Comparison of ENCODE assay signal across 21 cellular contexts in genomic region chr17:17565471-17566365, GRCh38. TPM values are rescaled to one million over a fixed set of nuclear protein-coding genes. Genes with fewer than 3 reads are reported as not detected.
DNase-seq lines count a peak whose midpoint lies in the region; ATAC-seq and TF ChIP-seq lines count a peak whose summit lies in the region.
"Had no signal": no experiment of that assay in that cellular context is flagged by ENCODE, and none has a peak within 500 bp of the region (broad histone marks: within the 10 kb centered on the region; RNA-seq: fewer than 3 reads in every experiment).

No MANE protein-coding gene starts in this region.

- H3K27me3 Mint-ChIP-seq in T-helper 17 cell: no peaks in the 10 kb centered on the region

- H3K36me3 Mint-ChIP-seq in T-helper 17 cell (ENCODE audit: low read depth): no peaks in the 10 kb centered on the region
- H3K36me3 Mint-ChIP-seq: immature natural killer cell had no signal

- H3K36me3 ChIP-seq in adipocyte (ENCODE audit: control insufficient read depth, insufficient read depth, low read length, severe bottlenecking): peaks cover 14% of the 10 kb centered on the region
- H3K36me3 ChIP-seq in left lung: no peaks in the 10 kb centered on the region
- H3K36me3 ChIP-seq: HAP-1, MG63, tibial artery had no signal

- H3K27me3 ChIP-seq in adipocyte (replicated peaks; ENCODE audit: control insufficient read depth, insufficient read depth, low read length) (no peaks in the 10 kb centered on the region), left lung (no peaks in the 10 kb centered on the region)
- H3K27me3 ChIP-seq: body of pancreas, MG63, tibial artery had no signal

- DNase-seq in COLO668 (lab: John Stamatoyannopoulos, UW; ENCODE audit: unreplicated experiment) (peak; percentile 28), adipocyte (ENCODE audit: low read depth) (peak; percentile 22), left lung (no peak), sciatic nerve (ENCODE audit: low spot score) (no peak), T-helper 17 cell (no peak), nucleus accumbens (lab: John Stamatoyannopoulos, UW) (no peak), kidney tubule cell (ENCODE audit: low spot score) (no peak)
- DNase-seq: body of pancreas; effector CD8-positive, alpha-beta T cell; immature natural killer cell; MG63; mucosa of descending colon; NCI-H1930; NCI-H774; RPMI8226; stimulated activated CD4-positive, alpha-beta T cell treated with anti-CD3 and anti-CD28 coated beads, Interleukin-1b, Interleukin-23, amount 100 ng/mL, for 48 hours; stimulated activated CD8-positive, alpha-beta memory T cell treated with anti-CD3 and anti-CD28 coated beads, Interleukin-4, amount 100 ng/mL, for 48 hours; tibial artery had no signal

- H3K9me3 ChIP-seq in adipocyte (ENCODE audit: control insufficient read depth, low read length): no peaks in the 10 kb centered on the region
- no peaks in the 10 kb centered on the region for H3K9me3 ChIP-seq in left lung
- H3K9me3 ChIP-seq in T-helper 17 cell (ENCODE audit: control insufficient read depth, low read length, poor library complexity, severe bottlenecking): no peaks in the 10 kb centered on the region
- H3K9me3 ChIP-seq: body of pancreas, HAP-1, MG63, mucosa of descending colon, tibial artery had no signal

- ATAC-seq in left lung (peak; percentile 4), sciatic nerve (peak; percentile 75), T-helper 17 cell (no peak), HG02981 (IDR thresholded peaks at IDR 0.05; ENCODE audit: unreplicated experiment) (no peak)
- ATAC-seq: body of pancreas, mucosa of descending colon had no signal

- peak overlapping the region; percentile 87 for H3K9ac ChIP-seq in adipocyte (ENCODE audit: low read length)

- H3K4me3 ChIP-seq in adipocyte (ENCODE audit: low read length): peak overlapping the region; percentile 44
- no peak overlapping the region for H3K4me3 ChIP-seq in left lung
- H3K4me3 ChIP-seq: body of pancreas, HAP-1, MG63, mucosa of descending colon, tibial artery had no signal

- no peak overlapping the region for H3K4me3 Mint-ChIP-seq in T-helper 17 cell
- H3K4me3 Mint-ChIP-seq: immature natural killer cell; T-helper 1 cell treated with Interleukin-12 subunit alpha and Interleukin-12 subunit beta and Interleukin-4 antibody, amounts not matched to agents 30 μg/mL and 1 μg/mL, for 36 hours had no signal

- H3K27ac ChIP-seq in left lung: peak overlapping the region in 1 of 2 donors; percentile 33

- no peak overlapping the region for H3K27ac Mint-ChIP-seq in T-helper 17 cell
- H3K27ac Mint-ChIP-seq: immature natural killer cell; T-helper 1 cell treated with Interleukin-12 subunit alpha and Interleukin-12 subunit beta and Interleukin-4 antibody, amounts not matched to agents 30 μg/mL and 1 μg/mL, for 36 hours had no signal

- H3K4me1 Mint-ChIP-seq in T-helper 17 cell: peaks cover 22% of the 10 kb centered on the region
- H3K4me1 Mint-ChIP-seq: immature natural killer cell had no signal

- intact Hi-C loops in left lung (cut with DNase I): loop anchor here in 1 of 2 donors (5.0 kb wide), 1 partner anchor 68 kb away; the partner anchor contains the start of gene RASD1
- intact Hi-C loops in sciatic nerve (cut with DNase I): no loop called here

- no peak for TF ChIP-seq CTCF in left lung (IDR thresholded peaks at IDR 0.05)

- H3K4me1 ChIP-seq in adipocyte (ENCODE audit: control insufficient read depth, insufficient read depth, low read length) (peaks cover 72% of the 10 kb centered on the region), left lung (peaks cover 16 to 25% of the 10 kb centered on the region in 2 donors)
- H3K4me1 ChIP-seq: HAP-1 had no signal

RNA-seq across cellular contexts. Expression of gene PEMT, which starts 25.8 kb away (rescaled TPM):
- total RNA-seq in left lung (10 to 100 TPM; 25.2 to 38.7 TPM), sciatic nerve (27.6 TPM), T-helper 17 cell (10 to 100 TPM; 13.8 to 14.8 TPM)

Comparison
In these comparisons a context has a peak if more than half of its experiments do, and no peak if none do; other contexts are left out.
1. DNase-seq: peak in COLO668 (single experiment) and adipocyte (single experiment); none in left lung (0 of 2), sciatic nerve (single experiment), T-helper 17 cell (0 of 3), nucleus accumbens (0 of 56) and kidney tubule cell (single experiment).
2. ATAC-seq: peak in left lung (single experiment) and sciatic nerve (single experiment); none in T-helper 17 cell (single experiment) and HG02981 (single experiment).